In genomic region chr3:28247286-28247685, GRCh38 we compare ENCODE assay signal across 18 cellular contexts. TPM values are rescaled to one million over a fixed set of nuclear protein-coding genes. Genes with fewer than 3 reads are reported as not detected.
A peak's percentile ranks its signal among the peaks of the same experiment; 100 is the strongest.
DNase-seq lines count a peak whose midpoint lies in the region; ATAC-seq and TF ChIP-seq lines count a peak whose summit lies in the region.
"Had no signal": no experiment of that assay in that cellular context is flagged by ENCODE, and none has a peak within 500 bp of the region (broad histone marks: within the 10 kb centered on the region; RNA-seq: fewer than 3 reads in every experiment).

No MANE protein-coding gene starts in this region.

- no peak for DNase-seq in CD8-positive, alpha-beta memory T cell
- DNase-seq in H4 (ENCODE audit: low spot score) (peak; percentile 22), amniotic epithelial cell (ENCODE audit: low read depth) (peak; percentile 4), mucosa of descending colon (no peak), head of caudate nucleus (no peak), cortex of kidney (lab: John Stamatoyannopoulos, UW) (no peak), aorta (no peak)
- DNase-seq in activated CD4-positive, alpha-beta T cell treated with anti-CD3 and anti-CD28 coated beads, Interleukin-2, amount 50 U/mL, for 1 hour: no peak
- DNase-seq: CD4-positive, alpha-beta T cell; NCI-H1105 treated with DMSO at 0.1 percent for 48 hours; NCI-H1694 treated with DMSO at 0.1 percent for 48 hours; NCI-H2107; NCI-H226; NCI-H524 treated with DMSO at 0.1 percent for 48 hours; Right ventricle myocardium superior had no signal

- no peaks in the 10 kb centered on the region for H3K27me3 Mint-ChIP-seq in CD8-positive, alpha-beta memory T cell
- H3K27me3 Mint-ChIP-seq: CD4-positive, alpha-beta T cell; IgD-negative memory B cell had no signal

- no peak for TF ChIP-seq CTCF in mucosa of descending colon (IDR thresholded peaks at IDR 0.05)

- H3K4me3 Mint-ChIP-seq in CD8-positive, alpha-beta memory T cell: peak overlapping the region; percentile 17 to 72 (median 51)
- H3K4me3 Mint-ChIP-seq: CD4-positive, alpha-beta T cell had no signal

- intact Hi-C loops in mucosa of descending colon (cut with DNase I, micrococcal nuclease) (no loop called here), head of caudate nucleus (cut with DNase I) (no loop called here), aorta (cut with DNase I) (no loop called here)

- H3K4me1 ChIP-seq in CD8-positive, alpha-beta memory T cell (ENCODE audit: insufficient read depth, low read length): peaks cover 80% of the 10 kb centered on the region
- H3K4me1 ChIP-seq in mucosa of descending colon (ENCODE audit: low read depth) (peaks cover 14% of the 10 kb centered on the region), aorta (ENCODE audit: control insufficient read depth in 1 of 2, insufficient read depth in 2 of 2, low read length in 2 of 2) (no peaks in the 10 kb centered on the region)

- peak overlapping the region; percentile 64 to 85 (median 76) for H3K27ac Mint-ChIP-seq in CD8-positive, alpha-beta memory T cell
- H3K27ac Mint-ChIP-seq: CD4-positive, alpha-beta T cell; IgD-negative memory B cell had no signal

- no peaks in the 10 kb centered on the region for H3K36me3 ChIP-seq in CD8-positive, alpha-beta memory T cell (ENCODE audit: insufficient read depth, low read length)
- H3K36me3 ChIP-seq in mucosa of descending colon (ENCODE audit: low read depth) (no peaks in the 10 kb centered on the region), aorta (ENCODE audit: control insufficient read depth in 1 of 2, insufficient read depth in 2 of 2, low read length in 1 of 2) (no peaks in the 10 kb centered on the region)

- peaks cover 0 to 7% (median 6%) of the 10 kb centered on the region in 3 donors for H3K36me3 Mint-ChIP-seq in CD8-positive, alpha-beta memory T cell

- H3K27ac ChIP-seq in CD8-positive, alpha-beta memory T cell (ENCODE audit: low read depth, low read length): no peak overlapping the region
- H3K27ac ChIP-seq in aorta (ENCODE audit: low read depth in 1 of 2, low read length in 2 of 2): no peak overlapping the region
- H3K27ac ChIP-seq: HL-60 had no signal

- H3K27me3 ChIP-seq in CD8-positive, alpha-beta memory T cell (ENCODE audit: insufficient read depth, low read length, poor library complexity, severe bottlenecking): no peaks in the 10 kb centered on the region
- H3K27me3 ChIP-seq in aorta (ENCODE audit: control insufficient read depth in 1 of 2, insufficient read depth in 2 of 2, low read length in 1 of 2): no peaks in the 10 kb centered on the region

- ATAC-seq in mucosa of descending colon (peak; percentile 9), aorta (ENCODE audit: low FRiP score) (no peak)
- ATAC-seq: Panc1 had no signal

- H3K9me3 Mint-ChIP-seq in CD8-positive, alpha-beta memory T cell: no peaks in the 10 kb centered on the region
- H3K9me3 Mint-ChIP-seq: CD4-positive, alpha-beta T cell; IgD-negative memory B cell had no signal

- no peak overlapping the region for H3K4me3 ChIP-seq in CD8-positive, alpha-beta memory T cell (ENCODE audit: low read length)
- H3K4me3 ChIP-seq in mucosa of descending colon (no peak overlapping the region), aorta (ENCODE audit: low read length in 2 of 2) (no peak overlapping the region)

- POLR2A ChIA-PET in CD8-positive, alpha-beta memory T cell (lab: Charles Lee): interaction anchor here (0.6 kb wide), 1 partner anchor 11 kb away, joined by 7 read pairs; no protein-coding TSS in a partner anchor

- CTCF ChIA-PET in CD8-positive, alpha-beta memory T cell (lab: Charles Lee): no interaction called here

- 56 to 80% methylated on average over 1 of the region's 1 CpG for WGBS in aorta, 2 donors

- H3K4me1 Mint-ChIP-seq in CD8-positive, alpha-beta memory T cell: peaks cover 87 to 97% (median 96%) of the 10 kb centered on the region in 3 donors

- H3K9me3 ChIP-seq in CD8-positive, alpha-beta memory T cell (ENCODE audit: low read length): no peaks in the 10 kb centered on the region
- no peaks in the 10 kb centered on the region for H3K9me3 ChIP-seq in mucosa of descending colon
- no peaks in the 10 kb centered on the region for H3K9me3 ChIP-seq in aorta (ENCODE audit: control insufficient read depth, low read length)

RNA-seq across cellular contexts. Expression of gene CMC1, which starts 5.9 kb away (rescaled TPM):
- 10 to 100 TPM; 46.3 to 50.1 TPM for total RNA-seq in CD8-positive, alpha-beta memory T cell
- 205 TPM for polyA plus RNA-seq in CD8-positive, alpha-beta memory T cell
- total RNA-seq in H4 (2014; rRNA removed; shearing (Covaris generic)): 11.7 and 13.7 TPM in 2 replicates
- total RNA-seq in mucosa of descending colon (10 to 100 TPM; 23.3 to 34.9 (median 31.1) TPM), aorta (10 to 100 TPM; 16.0 to 16.4 TPM)
- 10 to 100 TPM; 23.7 to 69.9 TPM for polyA plus RNA-seq in aorta

Comparison
In these comparisons a context has a peak if more than half of its experiments do, and no peak if none do; other contexts are left out.
1. DNase-seq: peak in H4 (single experiment) and amniotic epithelial cell (single experiment); none in CD8-positive, alpha-beta memory T cell (0 of 5), mucosa of descending colon (0 of 3), head of caudate nucleus (0 of 42), cortex of kidney (single experiment), aorta (0 of 2) and activated CD4-positive, alpha-beta T cell treated with anti-CD3 and anti-CD28 coated beads, Interleukin-2, amount 50 U/mL, for 1 hour (single experiment).